Comparison of ENCODE assay signal across 27 cellular contexts in genomic region chr9:23447944-23448343, GRCh38.
"Had no signal": no experiment of that assay in that cellular context is flagged by ENCODE, and none has a peak within 500 bp of the region (broad histone marks: within the 10 kb centered on the region; RNA-seq: fewer than 3 reads in every experiment).

No MANE protein-coding gene starts in this region.

- H3K27me3 Mint-ChIP-seq: stimulated activated memory B cell treated with anti-CD40 and anti-IgM and Interleukin-4, amounts not matched to agents 10 μg/mL and 1 μg/mL and 100 μg/mL, for 72 hours; stimulated activated naive B cell treated with anti-CD40 and anti-IgM and Interleukin-4, amounts not matched to agents 10 μg/mL and 1 μg/mL and 100 μg/mL, for 72 hours; stimulated activated naive CD8-positive, alpha-beta T cell treated with anti-CD3 and anti-CD28 coated beads, Interleukin-15, amount 100 ng/mL, for 72 hours; stimulated activated naive CD8-positive, alpha-beta T cell treated with anti-CD3 and anti-CD28 coated beads, Interleukin-15, Interleukin-2, amounts not matched to agents 100 ng/mL and 50 ng/mL, for 24 hours; type B pancreatic cell had no signal

- H3K4me3 ChIP-seq: stomach, suprapubic skin, testis, thoracic aorta, thyroid gland, tibial artery, tibial nerve, transverse colon, upper lobe of left lung, upper lobe of right lung, uterus, vagina had no signal

- DNase-seq: stimulated activated CD4-positive, alpha-beta T cell treated with anti-CD3 and anti-CD28 coated beads, Interleukin-2, amount 100 ng/mL, for 48 hours; stimulated activated CD4-positive, alpha-beta T cell treated with anti-CD3 and anti-CD28 coated beads, Interleukin-4, amount 100 ng/mL, for 1 hour; stimulated activated CD4-positive, alpha-beta T cell treated with anti-CD3 and anti-CD28 coated beads, Interleukin-4, amount 100 ng/mL, for 24 hours; stimulated activated CD4-positive, alpha-beta T cell treated with anti-CD3 and anti-CD28 coated beads, Interleukin-4, amount 100 ng/mL, for 4 hours; stimulated activated CD8-positive, alpha-beta memory T cell treated with anti-CD3 and anti-CD28 coated beads, Interleukin-4, amount 100 ng/mL, for 48 hours; stimulated activated naive B cell treated with anti-CD40 and anti-IgM and Interleukin-4, amounts not matched to agents 10 μg/mL and 1 μg/mL and 100 μg/mL, for 72 hours; stimulated activated naive CD4-positive, alpha-beta T cell; stimulated activated naive CD4-positive, alpha-beta T cell treated with Interleukin-2 at 50 U/mL for 16 hours; stimulated activated naive CD8-positive, alpha-beta T cell treated with anti-CD3 and anti-CD28 coated beads, Interleukin-15, amount 100 ng/mL, for 72 hours; stimulated activated naive CD8-positive, alpha-beta T cell treated with anti-CD3 and anti-CD28 coated beads, Interleukin-15, Interleukin-2, amounts not matched to agents 100 U/mL and 50 U/mL, for 24 hours; stomach; testis; thyroid gland; tibial artery; transverse colon; trophoblast cell; upper lobe of left lung; upper lobe of right lung; uterus had no signal

- H3K4me1 Mint-ChIP-seq: stimulated activated effector memory CD8-positive, alpha-beta T cell treated with anti-CD3 and anti-CD28 coated beads, Interleukin-12 subunit alpha, Interleukin-12 subunit beta, amount 100 ng/mL, for 72 hours; stimulated activated memory B cell treated with anti-CD40 and anti-IgM and Interleukin-4, amounts not matched to agents 10 μg/mL and 1 μg/mL and 100 μg/mL, for 72 hours; stimulated activated naive B cell treated with anti-CD40 and anti-IgM and Interleukin-4, amounts not matched to agents 10 μg/mL and 1 μg/mL and 100 μg/mL, for 72 hours; stimulated activated naive CD8-positive, alpha-beta T cell treated with anti-CD3 and anti-CD28 coated beads, Interleukin-15, amount 100 ng/mL, for 72 hours had no signal

- H3K27ac Mint-ChIP-seq: stimulated activated effector memory CD8-positive, alpha-beta T cell treated with anti-CD3 and anti-CD28 coated beads, Interleukin-12 subunit alpha, Interleukin-12 subunit beta, amount 100 ng/mL, for 72 hours; stimulated activated memory B cell treated with anti-CD40 and anti-IgM and Interleukin-4, amounts not matched to agents 10 μg/mL and 1 μg/mL and 100 μg/mL, for 72 hours; stimulated activated naive B cell treated with anti-CD40 and anti-IgM and Interleukin-4, amounts not matched to agents 10 μg/mL and 1 μg/mL and 100 μg/mL, for 72 hours; stimulated activated naive CD8-positive, alpha-beta T cell treated with anti-CD3 and anti-CD28 coated beads, Interleukin-15, amount 100 ng/mL, for 72 hours; stimulated activated naive CD8-positive, alpha-beta T cell treated with anti-CD3 and anti-CD28 coated beads, Interleukin-15, Interleukin-2, amounts not matched to agents 100 ng/mL and 50 ng/mL, for 24 hours; type B pancreatic cell had no signal

- H3K9me3 Mint-ChIP-seq: stimulated activated memory B cell treated with anti-CD40 and anti-IgM and Interleukin-4, amounts not matched to agents 10 μg/mL and 1 μg/mL and 100 μg/mL, for 72 hours; type B pancreatic cell had no signal

- H3K9me3 ChIP-seq: suprapubic skin, testis, thoracic aorta, thyroid gland, tibial artery, tibial nerve, transverse colon, upper lobe of right lung, uterus, vagina had no signal

- H3K36me3 Mint-ChIP-seq: stimulated activated effector memory CD8-positive, alpha-beta T cell treated with anti-CD3 and anti-CD28 coated beads, Interleukin-12 subunit alpha, Interleukin-12 subunit beta, amount 100 ng/mL, for 72 hours; stimulated activated memory B cell treated with anti-CD40 and anti-IgM and Interleukin-4, amounts not matched to agents 10 μg/mL and 1 μg/mL and 100 μg/mL, for 72 hours; stimulated activated naive B cell treated with anti-CD40 and anti-IgM and Interleukin-4, amounts not matched to agents 10 μg/mL and 1 μg/mL and 100 μg/mL, for 72 hours; type B pancreatic cell had no signal

- H3K4me3 Mint-ChIP-seq: stimulated activated effector memory CD8-positive, alpha-beta T cell treated with anti-CD3 and anti-CD28 coated beads, Interleukin-12 subunit alpha, Interleukin-12 subunit beta, amount 100 ng/mL, for 72 hours; stimulated activated memory B cell treated with anti-CD40 and anti-IgM and Interleukin-4, amounts not matched to agents 10 μg/mL and 1 μg/mL and 100 μg/mL, for 72 hours; stimulated activated naive B cell treated with anti-CD40 and anti-IgM and Interleukin-4, amounts not matched to agents 10 μg/mL and 1 μg/mL and 100 μg/mL, for 72 hours; stimulated activated naive CD8-positive, alpha-beta T cell treated with anti-CD3 and anti-CD28 coated beads, Interleukin-15, amount 100 ng/mL, for 72 hours; stimulated activated naive CD8-positive, alpha-beta T cell treated with anti-CD3 and anti-CD28 coated beads, Interleukin-15, Interleukin-2, amounts not matched to agents 100 ng/mL and 50 ng/mL, for 24 hours; type B pancreatic cell had no signal

- H3K27ac ChIP-seq: stomach, suprapubic skin, testis, thoracic aorta, thyroid gland, tibial artery, tibial nerve, transverse colon, upper lobe of left lung, upper lobe of right lung, uterus, vagina had no signal

- ATAC-seq: stimulated activated effector memory CD8-positive, alpha-beta T cell treated with anti-CD3 and anti-CD28 coated beads, Interleukin-12 subunit alpha, Interleukin-12 subunit beta, amount 100 ng/mL, for 72 hours; stimulated activated memory B cell treated with anti-CD40 and anti-IgM and Interleukin-4, amounts not matched to agents 10 μg/mL and 1 μg/mL and 100 μg/mL, for 72 hours; stimulated activated naive B cell treated with anti-CD40 and anti-IgM and Interleukin-4, amounts not matched to agents 10 μg/mL and 1 μg/mL and 100 μg/mL, for 72 hours; stimulated activated naive CD8-positive, alpha-beta T cell treated with anti-CD3 and anti-CD28 coated beads, Interleukin-15, amount 100 ng/mL, for 72 hours; stimulated activated naive CD8-positive, alpha-beta T cell treated with anti-CD3 and anti-CD28 coated beads, Interleukin-15, Interleukin-2, amounts not matched to agents 100 U/mL and 50 U/mL, for 24 hours; upper lobe of right lung had no signal

- H3K36me3 ChIP-seq: stomach, suprapubic skin, thoracic aorta, thyroid gland, tibial artery, tibial nerve, transverse colon, upper lobe of left lung, upper lobe of right lung, uterus, vagina had no signal

- H3K4me1 ChIP-seq: stomach, suprapubic skin, testis, thyroid gland, transverse colon, upper lobe of left lung, upper lobe of right lung, uterus, vagina had no signal

- H3K27me3 ChIP-seq: stomach, suprapubic skin, testis, thyroid gland, tibial artery, tibial nerve, transverse colon, upper lobe of left lung, upper lobe of right lung, uterus, vagina had no signal
